Comparison of ENCODE assay signal across 1 cellular context in genomic region chr7:64313740-64314491, GRCh38.
TF ChIP-seq lines count a peak whose summit lies in the region.

Gene ZNF736, plus strand, starts transcription at chr7:64313961. Its CDS starts 190 bp downstream, at chr7:64314151.

TF ChIP-seq in K562, 482 proteins besides CTCF, POLR2A, EP300 and RAD21 (continued from another document):
- TF ChIP-seq ATF4 (CRISPR knock-in tag; IDR thresholded peaks at IDR 0.05) (no peak), DMBX1 (CRISPR knock-in tag; IDR thresholded peaks at IDR 0.05; ENCODE audit: borderline replicate concordance) (no peak), PYGO2 (tag; IDR thresholded peaks at IDR 0.05) (no peak), HBP1 (CRISPR knock-in tag; IDR thresholded peaks at IDR 0.05) (no peak), PHF20 (IDR thresholded peaks at IDR 0.05; ENCODE audit: partially characterized antibody) (peak; percentile 67), SIN3B (IDR thresholded peaks at IDR 0.05; ENCODE audit: low read depth) (peak; percentile 69; the same call in 1 of the 2 replicates), E4F1 (CRISPR knock-in tag; IDR thresholded peaks at IDR 0.05; ENCODE audit: borderline replicate concordance) (no peak), EGR1 (conservative IDR thresholded peaks at IDR 0.05) (peak; percentile 44), ZNF551 (CRISPR knock-in tag; IDR thresholded peaks at IDR 0.05) (no peak), ILK (tag; IDR thresholded peaks at IDR 0.05; ENCODE audit: borderline replicate concordance, low read depth) (no peak), SIN3A (IDR thresholded peaks at IDR 0.05; ENCODE audit: borderline replicate concordance in 2 of 2, control insufficient read depth in 1 of 2, low read depth in 2 of 2, low read length in 2 of 2) (0 out of 4 replicates have a peak, but pooled peaks of 1 of the 2 experiments have one; percentile 20), MECOM (CRISPR knock-in tag; IDR thresholded peaks at IDR 0.05) (no peak), MCM3 (IDR thresholded peaks at IDR 0.05) (no peak), CREBBP (IDR thresholded peaks at IDR 0.05; ENCODE audit: low read depth, low read length) (no peak), ZBTB11 (CRISPR knock-in tag; IDR thresholded peaks at IDR 0.05) (0 out of 6 replicates have a peak, but pooled peaks of 1 of the 3 experiments have one; percentile 17), KLF16 (IDR thresholded peaks at IDR 0.05) (no peak), TRIM24 (IDR thresholded peaks at IDR 0.05) (no peak), CREM (IDR thresholded peaks at IDR 0.05; ENCODE audit: low read depth) (0 out of 2 replicates have a peak, but pooled peaks have one; percentile 31), HINFP (tag; conservative IDR thresholded peaks at IDR 0.05; ENCODE audit: low read depth) (no peak), ATF1 (CRISPR knock-in tag; IDR thresholded peaks at IDR 0.05) (no peak), ATF1 (tag; IDR thresholded peaks at IDR 0.05) (peak; percentile 17; the same call in 1 of the 2 replicates), C11orf30 (IDR thresholded peaks at IDR 0.05; ENCODE audit: low read depth) (peak; percentile 34), MTF1 (CRISPR knock-in tag; IDR thresholded peaks at IDR 0.05; ENCODE audit: borderline replicate concordance) (no peak), SMARCE1 (IDR thresholded peaks at IDR 0.05) (no peak), ZNF24 (IDR thresholded peaks at IDR 0.05) (0 out of 2 replicates have a peak, but pooled peaks have one; percentile 10), ZNF79 (CRISPR knock-in tag; IDR thresholded peaks at IDR 0.05; ENCODE audit: low read depth) (no peak), ZMIZ1 (IDR thresholded peaks at IDR 0.05; ENCODE audit: low read depth in 2 of 2, low read length in 2 of 2) (no peak), ZBTB5 (IDR thresholded peaks at IDR 0.05) (no peak), ZBTB49 (CRISPR knock-in tag; IDR thresholded peaks at IDR 0.05; ENCODE audit: borderline replicate concordance) (no peak), ZNF354B (CRISPR knock-in tag; IDR thresholded peaks at IDR 0.05) (no peak), ZNF324 (CRISPR knock-in tag; IDR thresholded peaks at IDR 0.05) (no peak), PHB2 (IDR thresholded peaks at IDR 0.05; ENCODE audit: low read depth) (no peak), SAFB2 (IDR thresholded peaks at IDR 0.05; ENCODE audit: borderline replicate concordance, low read depth, low read length, severe bottlenecking) (no peak)
